ENCODE assay signal across 11 cellular contexts in the genomic region with DNA sequence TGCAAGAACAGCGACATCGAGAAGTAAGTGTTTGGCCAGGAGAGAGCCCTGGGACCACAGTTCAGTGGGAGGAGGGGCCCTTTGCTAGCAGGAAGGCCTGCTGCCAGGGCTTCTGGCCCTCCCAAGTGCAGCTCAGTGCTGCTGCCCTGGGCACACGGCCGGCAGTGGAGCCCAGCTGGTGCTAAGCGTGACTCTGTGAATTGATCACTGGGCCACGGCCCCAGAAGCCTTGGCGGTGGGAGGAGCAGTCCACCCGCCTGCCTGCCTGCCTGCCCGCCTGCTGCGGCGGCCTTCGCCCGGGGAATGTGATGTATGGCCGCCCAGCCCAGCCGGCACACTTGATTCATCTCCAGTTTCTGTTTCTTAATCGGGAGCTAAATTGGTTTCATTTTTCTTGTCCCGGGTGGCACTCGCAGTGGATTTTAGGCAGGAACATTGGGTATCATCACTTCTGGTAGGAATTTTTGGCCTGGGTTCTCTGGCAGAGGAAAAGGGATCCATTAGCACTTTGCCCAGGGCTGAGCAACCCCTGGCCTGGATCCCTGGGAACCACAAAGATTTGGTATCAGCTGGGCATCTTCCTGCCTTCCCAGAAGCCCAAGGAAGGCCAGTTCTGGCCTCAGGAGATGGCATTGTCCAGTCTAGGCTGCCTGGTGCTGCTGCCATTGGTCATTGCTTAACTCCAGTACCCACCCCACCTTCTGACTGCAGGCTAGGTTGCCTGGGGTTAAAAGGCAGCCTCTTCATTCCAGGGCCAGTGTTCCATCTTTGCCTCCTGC. TPM values are rescaled to one million over a fixed set of nuclear protein-coding genes. Genes with fewer than 3 reads are reported as not detected.
DNase-seq lines count a peak whose midpoint lies in the region; ATAC-seq, FAIRE-seq and TF ChIP-seq lines count a peak whose summit lies in the region.
"Had no signal": no experiment of that assay in that cellular context is flagged by ENCODE, and none has a peak within 500 bp of the region (broad histone marks: within the 10 kb centered on the region; RNA-seq: fewer than 3 reads in every experiment).

No MANE protein-coding gene starts in this region.

- no peaks in the 10 kb centered on the region for H3K9me3 ChIP-seq in right cardiac atrium (ENCODE audit: control insufficient read depth, low read length)

- H3K4me1 ChIP-seq in right cardiac atrium (ENCODE audit: control insufficient read depth, insufficient read depth, low read length), result peaks cover 11% of the 10 kb centered on the region

- no peaks in the 10 kb centered on the region for H3K9me3 Mint-ChIP-seq in progenitor cell of endocrine pancreas (ENCODE audit: low read depth)
- H3K9me3 Mint-ChIP-seq in activated CD4-positive, alpha-beta memory T cell treated with anti-CD3 and anti-CD28 coated beads, Interleukin-2, amount 10 ng/mL, durations not matched to agents 7 days and 5 days, result no peaks in the 10 kb centered on the region

- POLR2A ChIA-PET in activated CD4-positive, alpha-beta memory T cell treated with anti-CD3 and anti-CD28 coated beads, Interleukin-2, amount 10 ng/mL, durations not matched to agents 7 days and 5 days (lab: Charles Lee), result interaction anchor here (3.7 kb wide), 1 partner anchor 14 kb away, joined by 25 read pairs; no protein-coding TSS in a partner anchor

- no peak for FAIRE-seq in H54 (lab: Jason Lieb, UNC)

- DNase-seq in AG20443 (ENCODE audit: low spot score), result peak; percentile 87
- DNase-seq in anterior cingulate cortex (lab: John Stamatoyannopoulos, UW), result peak in 56 of 58 donors; percentile 31 to 96 (median 86)
- DNase-seq in right cardiac atrium, result peak; percentile 72 to 85 (median 83)
- no peak for DNase-seq in progenitor cell of endocrine pancreas (ENCODE audit: low spot score, unreplicated experiment)
- no peak for DNase-seq in activated CD4-positive, alpha-beta memory T cell treated with anti-CD3 and anti-CD28 coated beads, Interleukin-2, amount 10 ng/mL, durations not matched to agents 7 days and 5 days
- no peak for DNase-seq in CD1c-positive myeloid dendritic cell (ENCODE audit: extremely low spot score)
- DNase-seq in H54 (ENCODE audit: insufficient read length, low spot score), result no peak
- DNase-seq in activated gamma-delta T cell treated with Interleukin-2 at 50 U/mL for 16 hours, result no peak
- DNase-seq: activated CD8-positive, alpha-beta memory T cell treated with anti-CD3 and anti-CD28 coated beads for 24 hours; cerebellar nuclear complex had no signal

- no peak for TF ChIP-seq CTCF in progenitor cell of endocrine pancreas (IDR thresholded peaks at IDR 0.05; ENCODE audit: unreplicated experiment)

- intact Hi-C loops in right cardiac atrium (cut with DNase I), result no loop called here

- H3K27me3 ChIP-seq in right cardiac atrium (ENCODE audit: control insufficient read depth, insufficient read depth), result no peaks in the 10 kb centered on the region

- H3K27ac ChIP-seq in right cardiac atrium (ENCODE audit: low read length), result peak overlapping the region; percentile 69

- H3K27me3 Mint-ChIP-seq in progenitor cell of endocrine pancreas, result no peaks in the 10 kb centered on the region
- H3K27me3 Mint-ChIP-seq in activated CD4-positive, alpha-beta memory T cell treated with anti-CD3 and anti-CD28 coated beads, Interleukin-2, amount 10 ng/mL, durations not matched to agents 7 days and 5 days, result no peaks in the 10 kb centered on the region

- no peak overlapping the region for H3K4me3 Mint-ChIP-seq in progenitor cell of endocrine pancreas (ENCODE audit: low read depth)
- H3K4me3 Mint-ChIP-seq in activated CD4-positive, alpha-beta memory T cell treated with anti-CD3 and anti-CD28 coated beads, Interleukin-2, amount 10 ng/mL, durations not matched to agents 7 days and 5 days, result no peak overlapping the region

- peaks cover 21% of the 10 kb centered on the region for H3K36me3 Mint-ChIP-seq in progenitor cell of endocrine pancreas (ENCODE audit: insufficient read depth)
- H3K36me3 Mint-ChIP-seq in activated CD4-positive, alpha-beta memory T cell treated with anti-CD3 and anti-CD28 coated beads, Interleukin-2, amount 10 ng/mL, durations not matched to agents 7 days and 5 days (ENCODE audit: low read depth), result peaks cover 46% of the 10 kb centered on the region

- ATAC-seq in right cardiac atrium, result peak; percentile 60 to 69
- ATAC-seq: SK-N-SH treated with all-trans-retinoic acid at 6 μM for 48 hours had no signal

- CTCF ChIA-PET in activated CD4-positive, alpha-beta memory T cell treated with anti-CD3 and anti-CD28 coated beads, Interleukin-2, amount 10 ng/mL, durations not matched to agents 7 days and 5 days (lab: Charles Lee), result no interaction called here

- WGBS in right cardiac atrium, result 67% methylated on average over 18 of the region's 18 CpGs

- no peak for TF ChIP-seq POLR2A in H54 (IDR thresholded peaks at IDR 0.05; ENCODE audit: low read depth, low read length)

- H3K4me3 ChIP-seq in right cardiac atrium (ENCODE audit: low read length), result no peak overlapping the region

- H3K4me1 Mint-ChIP-seq in progenitor cell of endocrine pancreas (ENCODE audit: low read depth), result peaks cover 29% of the 10 kb centered on the region
- H3K4me1 Mint-ChIP-seq in activated CD4-positive, alpha-beta memory T cell treated with anti-CD3 and anti-CD28 coated beads, Interleukin-2, amount 10 ng/mL, durations not matched to agents 7 days and 5 days, result no peaks in the 10 kb centered on the region

- peak overlapping the region; percentile 56 for H3K27ac Mint-ChIP-seq in progenitor cell of endocrine pancreas
- H3K27ac Mint-ChIP-seq in activated CD4-positive, alpha-beta memory T cell treated with anti-CD3 and anti-CD28 coated beads, Interleukin-2, amount 10 ng/mL, durations not matched to agents 7 days and 5 days, result no peak overlapping the region

RNA-seq across cellular contexts. Expression of a gene that starts 28.6 kb away (rescaled TPM):
- 10 to 100 TPM; 12.0 to 16.8 (median 13.1) TPM for total RNA-seq in right cardiac atrium
- polyA plus RNA-seq in right cardiac atrium, result 13.3 TPM
- 11.8 and 13.9 TPM in 2 replicates for total RNA-seq in progenitor cell of endocrine pancreas
- 1 to 10 TPM; 4.3 to 5.6 TPM for total RNA-seq in activated CD4-positive, alpha-beta memory T cell treated with anti-CD3 and anti-CD28 coated beads, Interleukin-2, amount 10 ng/mL, durations not matched to agents 7 days and 5 days

RNA-seq across cellular contexts. Expression of a gene that starts 28.9 kb away (rescaled TPM):
- 1 to 10 TPM in 2 of 4 donors, under 1 TPM in 2; 0.39 to 1.2 (median 0.84) TPM for total RNA-seq in right cardiac atrium
- polyA plus RNA-seq in right cardiac atrium, result 0.91 TPM
- 14.9 and 15.0 TPM in 2 replicates for total RNA-seq in progenitor cell of endocrine pancreas
- 10 to 100 TPM; 20.8 to 21.2 TPM for total RNA-seq in activated CD4-positive, alpha-beta memory T cell treated with anti-CD3 and anti-CD28 coated beads, Interleukin-2, amount 10 ng/mL, durations not matched to agents 7 days and 5 days

Comparison
In these comparisons a context has a peak if more than half of its experiments do, and no peak if none do; other contexts are left out.
1. DNase-seq: peak in AG20443 (single experiment), anterior cingulate cortex (56 of 58) and right cardiac atrium (3 of 3); none in progenitor cell of endocrine pancreas (single experiment), activated CD4-positive, alpha-beta memory T cell treated with anti-CD3 and anti-CD28 coated beads, Interleukin-2, amount 10 ng/mL, durations not matched to agents 7 days and 5 days (single experiment), CD1c-positive myeloid dendritic cell (single experiment), H54 (single experiment) and activated gamma-delta T cell treated with Interleukin-2 at 50 U/mL for 16 hours (single experiment).